Comparison of ENCODE assay signal across 11 cellular contexts in the genomic region with DNA sequence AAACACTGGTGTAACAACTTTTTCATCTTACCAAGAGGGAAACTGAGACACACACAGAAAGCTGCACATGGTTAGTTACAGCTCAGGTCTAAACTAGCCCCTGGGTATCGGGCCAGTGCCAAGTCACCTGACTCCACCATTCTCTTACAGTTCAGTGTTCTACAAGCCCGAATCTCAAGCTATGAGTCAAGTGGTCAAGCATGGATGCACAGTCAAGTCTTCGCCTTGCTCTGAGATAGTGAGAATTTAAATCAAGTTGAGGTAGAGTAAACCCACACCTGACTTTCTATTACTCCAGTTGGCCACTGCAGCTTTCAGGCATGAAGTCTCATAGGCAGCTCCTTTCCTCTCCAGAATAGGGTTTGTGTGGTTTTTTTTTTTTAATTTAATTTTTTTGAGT. TPM values are rescaled to one million over a fixed set of nuclear protein-coding genes. Genes with fewer than 3 reads are reported as not detected.
DNase-seq lines count a peak whose midpoint lies in the region; ATAC-seq lines count a peak whose summit lies in the region.
"Had no signal": no experiment of that assay in that cellular context is flagged by ENCODE, and none has a peak within 500 bp of the region (broad histone marks: within the 10 kb centered on the region; RNA-seq: fewer than 3 reads in every experiment).

No MANE protein-coding gene starts in this region.

- H2AFZ ChIP-seq in trophoblast cell (ENCODE audit: insufficient read depth, low read length, poor library complexity), result no peak overlapping the region

- no peak overlapping the region for H3K4me3 Mint-ChIP-seq in stimulated activated naive CD8-positive, alpha-beta T cell treated with anti-CD3 and anti-CD28 coated beads, Interleukin-15, amount 100 ng/mL, for 72 hours

- H4K8ac ChIP-seq in trophoblast cell (ENCODE audit: low read depth, low read length), result no peak overlapping the region

- no peaks in the 10 kb centered on the region for H3K9me3 ChIP-seq in trophoblast cell (ENCODE audit: insufficient read depth, low read depth, low read length)

- H3K14ac ChIP-seq in trophoblast cell (ENCODE audit: low read length), result no peak overlapping the region

- no peak overlapping the region for H3K18ac ChIP-seq in trophoblast cell (ENCODE audit: low read length)

- H3K4me3 ChIP-seq in trophoblast cell (ENCODE audit: low read depth, low read length), result no peak overlapping the region

- no CpG with 5 or more reads among the region's 3 CpGs for WGBS in trophoblast cell (ENCODE audit: extremely low coverage, insufficient coverage, insufficient read length)

- peak overlapping the region; percentile 21 for H4K91ac ChIP-seq in trophoblast cell (ENCODE audit: low read depth, low read length)

- no peak overlapping the region for H2BK120ac ChIP-seq in trophoblast cell (ENCODE audit: insufficient read depth, low read length, poor library complexity)

- no peak overlapping the region for H4K12ac ChIP-seq in trophoblast cell (ENCODE audit: low read depth, low read length)

- no peaks in the 10 kb centered on the region for H3K27me3 Mint-ChIP-seq in stimulated activated naive CD8-positive, alpha-beta T cell treated with anti-CD3 and anti-CD28 coated beads, Interleukin-15, amount 100 ng/mL, for 72 hours

- H3K4me1 ChIP-seq in trophoblast cell (ENCODE audit: control insufficient read depth in 1 of 2, insufficient read depth in 2 of 2, low read length in 2 of 2), result peaks cover 2 to 4% of the 10 kb centered on the region in 2 experiments

- H2BK12ac ChIP-seq in trophoblast cell (ENCODE audit: low read length), result peak overlapping the region; percentile 92

- no peaks in the 10 kb centered on the region for H3K4me1 Mint-ChIP-seq in stimulated activated naive CD8-positive, alpha-beta T cell treated with anti-CD3 and anti-CD28 coated beads, Interleukin-15, amount 100 ng/mL, for 72 hours

- DNase-seq in trophoblast cell (no peak), T1000 (lab: John Stamatoyannopoulos, UW) (no peak), left cardiac atrium (no peak), RKO (ENCODE audit: low spot score) (no peak)
- DNase-seq in stimulated activated naive CD8-positive, alpha-beta T cell treated with anti-CD3 and anti-CD28 coated beads, Interleukin-15, amount 100 ng/mL, for 72 hours, result no peak
- DNase-seq: NCI-H748 treated with DMSO at 0.1 percent for 48 hours had no signal

- no peak overlapping the region for H3K4ac ChIP-seq in trophoblast cell (ENCODE audit: low read depth, low read length)

- no peak overlapping the region for H2BK5ac ChIP-seq in trophoblast cell (ENCODE audit: low read depth, low read length, poor library complexity)

- H2AK5ac ChIP-seq in trophoblast cell (ENCODE audit: low read length), result no peak overlapping the region

- H3K9me3 Mint-ChIP-seq in stimulated activated naive CD8-positive, alpha-beta T cell treated with anti-CD3 and anti-CD28 coated beads, Interleukin-15, amount 100 ng/mL, for 72 hours, result no peaks in the 10 kb centered on the region
- H3K9me3 Mint-ChIP-seq: activated naive CD4-positive, alpha-beta T cell treated with anti-CD3 and anti-CD28 coated beads, Interleukin-2, amount 50 U/mL, for 72 hours had no signal

- no peaks in the 10 kb centered on the region for H3K36me3 ChIP-seq in trophoblast cell (ENCODE audit: control insufficient read depth in 1 of 2, insufficient read depth in 2 of 2, low read length in 2 of 2)

- H3K9ac ChIP-seq in trophoblast cell (ENCODE audit: low read length), result no peak overlapping the region

- H3K27ac Mint-ChIP-seq in stimulated activated naive CD8-positive, alpha-beta T cell treated with anti-CD3 and anti-CD28 coated beads, Interleukin-15, amount 100 ng/mL, for 72 hours, result no peak overlapping the region
- H3K27ac Mint-ChIP-seq: activated naive CD4-positive, alpha-beta T cell treated with anti-CD3 and anti-CD28 coated beads, Interleukin-2, amount 50 U/mL, for 72 hours had no signal

- intact Hi-C loops in left cardiac atrium (cut with DNase I), result no loop called here

- H3K4me2 ChIP-seq in trophoblast cell (ENCODE audit: low read length), result no peak overlapping the region

- ATAC-seq in GM19035 (IDR thresholded peaks at IDR 0.05; ENCODE audit: unreplicated experiment) (peak; percentile 98), HG02571 (IDR thresholded peaks at IDR 0.05; ENCODE audit: unreplicated experiment) (peak; percentile 98), HG03442 (IDR thresholded peaks at IDR 0.05; ENCODE audit: unreplicated experiment) (peak; percentile 98), left cardiac atrium (no peak)
- no peak for ATAC-seq in stimulated activated naive CD8-positive, alpha-beta T cell treated with anti-CD3 and anti-CD28 coated beads, Interleukin-15, amount 100 ng/mL, for 72 hours
- ATAC-seq: activated naive CD4-positive, alpha-beta T cell treated with anti-CD3 and anti-CD28 coated beads, Interleukin-2, amount 50 U/mL, for 72 hours; left lobe of liver had no signal

- H3K27ac ChIP-seq in trophoblast cell (ENCODE audit: low read depth, low read length), result no peak overlapping the region

- H3K79me1 ChIP-seq in trophoblast cell (ENCODE audit: low read length), result peaks cover 2% of the 10 kb centered on the region

- no peaks in the 10 kb centered on the region for H3K27me3 ChIP-seq in trophoblast cell (ENCODE audit: insufficient read depth, low read length)

- H3K23ac ChIP-seq in trophoblast cell (ENCODE audit: low read length), result no peak overlapping the region

- no peaks in the 10 kb centered on the region for H3K79me2 ChIP-seq in trophoblast cell (ENCODE audit: control insufficient read depth, insufficient read depth, low read length, poor library complexity)

RNA-seq across cellular contexts. Expression of a gene that starts 34.5 kb away (rescaled TPM):
- polyA plus RNA-seq in trophoblast cell (2013), result 101 and 104 TPM in 2 replicates
- 10 to 100 TPM; 64.4 to 82.9 TPM for total RNA-seq in left cardiac atrium

Comparison
In these comparisons a context has a peak if more than half of its experiments do, and no peak if none do; other contexts are left out.
1. ATAC-seq: peak in GM19035 (single experiment), HG02571 (single experiment) and HG03442 (single experiment); none in left cardiac atrium (0 of 2) and stimulated activated naive CD8-positive, alpha-beta T cell treated with anti-CD3 and anti-CD28 coated beads, Interleukin-15, amount 100 ng/mL, for 72 hours (single experiment).